11 cellular contexts compared by ENCODE assay signal in genomic region chr21:41506526-41507520, GRCh38. TPM values are rescaled to one million over a fixed set of nuclear protein-coding genes. Genes with fewer than 3 reads are reported as not detected.
DNase-seq lines count a peak whose midpoint lies in the region; ATAC-seq and TF ChIP-seq lines count a peak whose summit lies in the region.
"Had no signal": no experiment of that assay in that cellular context is flagged by ENCODE, and none has a peak within 500 bp of the region (broad histone marks: within the 10 kb centered on the region; RNA-seq: fewer than 3 reads in every experiment).

No MANE protein-coding gene starts in this region.

- H3K4me3 ChIP-seq in heart left ventricle: peak overlapping the region in 8 of 12 donors; percentile 11 to 46 (median 31)
- peak overlapping the region in 1 of 2 donors; percentile 42 for H3K4me3 ChIP-seq in right atrium auricular region
- peak overlapping the region; percentile 31 for H3K4me3 ChIP-seq in epithelial cell of proximal tubule (ENCODE audit: low read depth, low read length)
- peak overlapping the region; percentile 19 for H3K4me3 ChIP-seq in urinary bladder (ENCODE audit: low read depth, low read length)

- no peak for TF ChIP-seq POLR2A in heart left ventricle (IDR thresholded peaks at IDR 0.05)

- 3 to 4% (median 4%) methylated on average over 40 to 65 of the region's 65 CpGs for WGBS in heart left ventricle, 4 donors
- 3% methylated on average over 65 of the region's 65 CpGs for WGBS in urinary bladder

- H3K4me1 Mint-ChIP-seq in mesothelial cell of epicardium: peaks cover 4% of the 10 kb centered on the region
- H3K4me1 Mint-ChIP-seq: activated B cell treated with CpG ODN at 0.5 μM for 24 hours had no signal

- no peaks in the 10 kb centered on the region for H3K36me3 Mint-ChIP-seq in mesothelial cell of epicardium

- H3K36me3 ChIP-seq in heart left ventricle (no peaks in the 10 kb centered on the region), right atrium auricular region (no peaks in the 10 kb centered on the region), urinary bladder (ENCODE audit: insufficient read depth) (no peaks in the 10 kb centered on the region)

- H3K27ac Mint-ChIP-seq in mesothelial cell of epicardium: no peak overlapping the region
- H3K27ac Mint-ChIP-seq: activated B cell treated with CpG ODN at 0.5 μM for 24 hours had no signal

- TF ChIP-seq CTCF in heart left ventricle (IDR thresholded peaks at IDR 0.05) (no peak), right atrium auricular region (IDR thresholded peaks at IDR 0.05) (no peak), epithelial cell of proximal tubule (conservative IDR thresholded peaks at IDR 0.05; ENCODE audit: low read depth, low read length) (no peak), mesothelial cell of epicardium (IDR thresholded peaks at IDR 0.05; ENCODE audit: unreplicated experiment) (no peak)

- ATAC-seq in heart left ventricle (peak in 1 of 4 donors; percentile 17), GM21526 (IDR thresholded peaks at IDR 0.05; ENCODE audit: low FRiP score, unreplicated experiment) (no peak), GM18870 (IDR thresholded peaks at IDR 0.05; ENCODE audit: unreplicated experiment) (no peak)

- peaks cover 83% of the 10 kb centered on the region for H3K27me3 Mint-ChIP-seq in mesothelial cell of epicardium (ENCODE audit: low read depth)

- H3K27me3 ChIP-seq in heart left ventricle (peaks cover 23 to 85% (median 46%) of the 10 kb centered on the region in 9 donors), right atrium auricular region (peaks cover 0 to 18% of the 10 kb centered on the region in 2 donors)

- peak overlapping the region; percentile 66 for H3K4me3 Mint-ChIP-seq in mesothelial cell of epicardium
- H3K4me3 Mint-ChIP-seq: activated B cell treated with CpG ODN at 0.5 μM for 24 hours had no signal

- intact Hi-C loops in heart left ventricle (cut with DNase I): no loop called here

- no peaks in the 10 kb centered on the region for H3K9me3 ChIP-seq in heart left ventricle
- H3K9me3 ChIP-seq in right atrium auricular region: no peaks in the 10 kb centered on the region

- no peak overlapping the region for H3K27ac ChIP-seq in heart left ventricle
- no peak overlapping the region for H3K27ac ChIP-seq in right atrium auricular region
- peak overlapping the region; percentile 44 for H3K27ac ChIP-seq in urinary bladder (ENCODE audit: low read depth)

- H3K9me3 Mint-ChIP-seq in mesothelial cell of epicardium: no peaks in the 10 kb centered on the region
- H3K9me3 Mint-ChIP-seq: activated B cell treated with CpG ODN at 0.5 μM for 24 hours had no signal

- DNase-seq in heart left ventricle (no peak), right atrium auricular region (ENCODE audit: low spot score) (no peak), epithelial cell of proximal tubule (ENCODE audit: low read depth) (no peak), mesothelial cell of epicardium (ENCODE audit: low spot score in 2 of 2, unreplicated experiment in 2 of 2) (peak in 1 of 2 experiments; percentile 44), GDM1 (lab: John Stamatoyannopoulos, UW) (no peak)
- DNase-seq: activated B cell treated with CpG ODN at 0.5 μM for 24 hours; activated effector memory CD4-positive, alpha-beta T cell treated with Interleukin-2 at 50 U/mL for 16 hours; NCI-H1048 had no signal

- peaks cover 0 to 19% (median 4%) of the 10 kb centered on the region in 12 donors for H3K4me1 ChIP-seq in heart left ventricle
- H3K4me1 ChIP-seq in right atrium auricular region: peaks cover 0 to 21% of the 10 kb centered on the region in 2 donors
- no peaks in the 10 kb centered on the region for H3K4me1 ChIP-seq in urinary bladder (ENCODE audit: insufficient read depth)

RNA-seq across cellular contexts. Expression of gene TMPRSS2, which starts 1.1 kb away (rescaled TPM):
- total RNA-seq in heart left ventricle: not detected
- polyA plus RNA-seq in heart left ventricle: under 1 TPM in 1 of 2 donors, not detected in 1; 0.04 TPM
- total RNA-seq in right atrium auricular region: not detected
- 1.8 and 9.1 TPM in 2 replicates for total RNA-seq in epithelial cell of proximal tubule
- total RNA-seq in mesothelial cell of epicardium: 1.3 to 2.6 TPM (median 1.9 TPM) in 3 replicates
- 27.1 TPM for total RNA-seq in urinary bladder
- polyA plus RNA-seq in urinary bladder: 5.1 TPM
- total RNA-seq: activated B cell treated with CpG ODN at 0.5 μM for 24 hours had no signal
